8 cellular contexts compared by ENCODE assay signal in genomic region chr4:82898322-82899243, GRCh38. TPM values are rescaled to one million over a fixed set of nuclear protein-coding genes. Genes with fewer than 3 reads are reported as not detected.
DNase-seq lines count a peak whose midpoint lies in the region; ATAC-seq and TF ChIP-seq lines count a peak whose summit lies in the region.

No MANE protein-coding gene starts in this region.

- peak overlapping the region; percentile 82 for H3K27ac Mint-ChIP-seq in CD8-positive, alpha-beta T cell
- no peak overlapping the region for H3K27ac Mint-ChIP-seq in activated CD8-positive, alpha-beta T cell treated with anti-CD3 and anti-CD28 coated beads for 36 hours

- no peak for ATAC-seq in CD8-positive, alpha-beta T cell
- ATAC-seq in activated CD8-positive, alpha-beta T cell treated with anti-CD3 and anti-CD28 coated beads for 36 hours: no peak
- ATAC-seq in GM18505 (IDR thresholded peaks at IDR 0.05; ENCODE audit: unreplicated experiment) (no peak), GM21526 (IDR thresholded peaks at IDR 0.05; ENCODE audit: low FRiP score, unreplicated experiment) (no peak)

- CTCF ChIA-PET in CD8-positive, alpha-beta T cell (lab: Charles Lee): interaction anchor here (1.1 to 2.6 kb wide), 4 partner anchors 9 to 113 kb away, joined by 4 to 8 read pairs (median 6); no protein-coding TSS in a partner anchor
- CTCF ChIA-PET in activated CD8-positive, alpha-beta T cell treated with anti-CD3 and anti-CD28 coated beads for 36 hours (lab: Charles Lee): interaction anchor here (0.9 to 3.8 kb wide), 7 partner anchors 9 to 362 kb away, joined by 3 to 14 read pairs (median 5); partner anchors contain the start of genes COPS4 and SEC31A

- peaks cover 21% of the 10 kb centered on the region for H3K4me1 Mint-ChIP-seq in CD8-positive, alpha-beta T cell (ENCODE audit: low read depth)
- H3K4me1 Mint-ChIP-seq in activated CD8-positive, alpha-beta T cell treated with anti-CD3 and anti-CD28 coated beads for 36 hours (ENCODE audit: low read depth): peaks cover 39% of the 10 kb centered on the region

- peaks cover 29% of the 10 kb centered on the region for H3K36me3 Mint-ChIP-seq in CD8-positive, alpha-beta T cell
- peaks cover 25% of the 10 kb centered on the region for H3K36me3 Mint-ChIP-seq in activated CD8-positive, alpha-beta T cell treated with anti-CD3 and anti-CD28 coated beads for 36 hours (ENCODE audit: low read depth)

- H3K27ac ChIP-seq in CD8-positive, alpha-beta T cell (ENCODE audit: low read depth, low read length): peak overlapping the region; percentile 99
- H3K27ac ChIP-seq in suprapubic skin: peak overlapping the region; percentile 99

- no peaks in the 10 kb centered on the region for H3K9me3 ChIP-seq in CD8-positive, alpha-beta T cell (ENCODE audit: low read length)
- H3K9me3 ChIP-seq in suprapubic skin: no peaks in the 10 kb centered on the region

- H3K27me3 Mint-ChIP-seq in CD8-positive, alpha-beta T cell (ENCODE audit: low read depth): no peaks in the 10 kb centered on the region
- H3K27me3 Mint-ChIP-seq in activated CD8-positive, alpha-beta T cell treated with anti-CD3 and anti-CD28 coated beads for 36 hours: no peaks in the 10 kb centered on the region

- H3K9me3 Mint-ChIP-seq in CD8-positive, alpha-beta T cell: no peaks in the 10 kb centered on the region
- no peaks in the 10 kb centered on the region for H3K9me3 Mint-ChIP-seq in activated CD8-positive, alpha-beta T cell treated with anti-CD3 and anti-CD28 coated beads for 36 hours

- POLR2A ChIA-PET in CD8-positive, alpha-beta T cell (lab: Charles Lee): interaction anchor here (1.0 to 3.0 kb wide), 6 partner anchors 8 to 638 kb away, joined by 3 to 28 read pairs (median 4); partner anchors contain the start of genes COPS4, GPAT3 and SEC31A
- POLR2A ChIA-PET in activated CD8-positive, alpha-beta T cell treated with anti-CD3 and anti-CD28 coated beads for 36 hours (lab: Charles Lee): interaction anchor here (0.9 to 1.8 kb wide), 5 partner anchors 36 to 526 kb away, joined by 3 to 11 read pairs (median 5); partner anchors contain the start of gene HNRNPDL

- peak overlapping the region; percentile 84 for H3K4me3 ChIP-seq in CD8-positive, alpha-beta T cell (ENCODE audit: low read depth, low read length)
- H3K4me3 ChIP-seq in HFF-Myc (replicated peaks; ENCODE audit: low read depth, low read length) (peak overlapping the region; percentile 94), suprapubic skin (peak overlapping the region; percentile 60)

- peaks cover 30% of the 10 kb centered on the region for H3K4me1 ChIP-seq in CD8-positive, alpha-beta T cell (ENCODE audit: insufficient read depth, low read length)
- peaks cover 54% of the 10 kb centered on the region for H3K4me1 ChIP-seq in suprapubic skin

- TF ChIP-seq EP300 in suprapubic skin (IDR thresholded peaks at IDR 0.05): no peak

- TF ChIP-seq POLR2A in suprapubic skin (IDR thresholded peaks at IDR 0.05): no peak
- no peak for TF ChIP-seq POLR2A in GM18505 (IDR thresholded peaks at IDR 0.05; ENCODE audit: borderline replicate concordance, extremely low read depth, insufficient read depth, insufficient read length)

- peak in 1 of 7 experiments; percentile 26 for DNase-seq in CD8-positive, alpha-beta T cell
- no peak for DNase-seq in HFF-Myc (ENCODE audit: extremely low read depth, low read depth)
- peak; percentile 55 for DNase-seq in activated CD8-positive, alpha-beta T cell treated with anti-CD3 and anti-CD28 coated beads for 36 hours
- peak; percentile 88 for DNase-seq in iris pigment epithelial cell (ENCODE audit: low read depth)
- DNase-seq in suprapubic skin (ENCODE audit: low spot score in 2 of 2): no peak
- no peak for DNase-seq in DMS79 treated with DMSO at 0.1 percent for 48 hours (lab: John Stamatoyannopoulos, UW)

- intact Hi-C loops in CD8-positive, alpha-beta T cell (cut with DNase I, micrococcal nuclease): loop anchor here (5.0 to 10.0 kb wide), 4 partner anchors 36 to 614 kb away; partner anchors contain the start of gene ABRAXAS1 (in 2 of the 2)
- intact Hi-C loops in activated CD8-positive, alpha-beta T cell treated with anti-CD3 and anti-CD28 coated beads for 36 hours (cut with micrococcal nuclease): loop anchor here (10.0 kb wide), 1 partner anchor 474 kb away; no protein-coding TSS in a partner anchor

- WGBS in suprapubic skin: 35% methylated on average over 7 of the region's 7 CpGs

- peaks cover 8% of the 10 kb centered on the region for H3K36me3 ChIP-seq in CD8-positive, alpha-beta T cell (ENCODE audit: insufficient read depth, low read length)
- H3K36me3 ChIP-seq in suprapubic skin: peaks cover 19% of the 10 kb centered on the region

- no peak overlapping the region for H3K4me3 Mint-ChIP-seq in CD8-positive, alpha-beta T cell
- no peak overlapping the region for H3K4me3 Mint-ChIP-seq in activated CD8-positive, alpha-beta T cell treated with anti-CD3 and anti-CD28 coated beads for 36 hours

- no peaks in the 10 kb centered on the region for H3K27me3 ChIP-seq in CD8-positive, alpha-beta T cell (ENCODE audit: insufficient read depth, low read length)
- no peaks in the 10 kb centered on the region for H3K27me3 ChIP-seq in suprapubic skin

- TF ChIP-seq CTCF in CD8-positive, alpha-beta T cell (IDR thresholded peaks at IDR 0.05): peak; percentile 66
- peak; percentile 23 for TF ChIP-seq CTCF in HFF-Myc (IDR thresholded peaks at IDR 0.05; ENCODE audit: low read depth, low read length, missing control alignments)
- TF ChIP-seq CTCF in activated CD8-positive, alpha-beta T cell treated with anti-CD3 and anti-CD28 coated beads for 36 hours (IDR thresholded peaks at IDR 0.05): peak; percentile 74
- TF ChIP-seq CTCF in suprapubic skin (IDR thresholded peaks at IDR 0.05): peak in 1 of 2 donors; percentile 1

RNA-seq across cellular contexts. Expression of gene THAP9, which starts 2.0 kb away (rescaled TPM):
- 1 to 10 TPM; 5.2 to 7.3 TPM for total RNA-seq in CD8-positive, alpha-beta T cell
- 1 to 10 TPM; 3.5 to 4.4 TPM for total RNA-seq in activated CD8-positive, alpha-beta T cell treated with anti-CD3 and anti-CD28 coated beads for 36 hours
- total RNA-seq in suprapubic skin: 1 to 10 TPM; 2.0 to 3.1 (median 2.6) TPM

RNA-seq across cellular contexts. Expression of gene SEC31A, which starts 7.6 kb away (rescaled TPM):
- total RNA-seq in CD8-positive, alpha-beta T cell: 100 to 1,000 TPM; 115 to 117 TPM
- total RNA-seq in activated CD8-positive, alpha-beta T cell treated with anti-CD3 and anti-CD28 coated beads for 36 hours: 10 to 100 TPM; 76.0 to 77.1 TPM
- 100 to 1,000 TPM; 133 to 299 (median 161) TPM for total RNA-seq in suprapubic skin

Comparison
In these comparisons a context has a peak if more than half of its experiments do, and no peak if none do; other contexts are left out.
1. DNase-seq: peak in activated CD8-positive, alpha-beta T cell treated with anti-CD3 and anti-CD28 coated beads for 36 hours (single experiment) and iris pigment epithelial cell (single experiment); none in HFF-Myc (single experiment), suprapubic skin (0 of 2) and DMS79 treated with DMSO at 0.1 percent for 48 hours (single experiment).
2. Peak in every context shown above with its lines, with median percentiles within 50 percentile points of each other: H3K4me3 ChIP-seq.